Comparison of ENCODE assay signal across 8 cellular contexts in genomic region chr1:172818841-172819527, GRCh38.
A peak's percentile ranks its signal among the peaks of the same experiment; 100 is the strongest.
DNase-seq lines count a peak whose midpoint lies in the region; ATAC-seq and TF ChIP-seq lines count a peak whose summit lies in the region.

No MANE protein-coding gene starts in this region.

- peak overlapping the region; percentile 83 for H2AFZ ChIP-seq in OCI-LY7 (ENCODE audit: low read length)

- TF ChIP-seq CTCF in OCI-LY7 (conservative IDR thresholded peaks at IDR 0.05; ENCODE audit: low read length) (no peak), esophagus squamous epithelium (IDR thresholded peaks at IDR 0.05) (no peak), vagina (IDR thresholded peaks at IDR 0.05) (no peak)

- H3K27ac ChIP-seq in OCI-LY7 (ENCODE audit: low read depth, low read length, poor library complexity, severe bottlenecking) (peak overlapping the region; percentile 88), esophagus squamous epithelium (peak overlapping the region in 2 of 4 donors; percentile 57 to 69), vagina (no peak overlapping the region)

- WGBS in esophagus squamous epithelium, 2 donors: 61 to 78% methylated on average over 6 of the region's 6 CpGs

- peaks cover 11% of the 10 kb centered on the region; the same call in 1 of the 2 replicates for H3K9me3 ChIP-seq in OCI-LY7 (ENCODE audit: low read length)
- no peaks in the 10 kb centered on the region for H3K9me3 ChIP-seq in esophagus squamous epithelium
- no peaks in the 10 kb centered on the region for H3K9me3 ChIP-seq in vagina

- H3K27me3 ChIP-seq in esophagus squamous epithelium (no peaks in the 10 kb centered on the region), vagina (no peaks in the 10 kb centered on the region)

- TF ChIP-seq POLR2A in esophagus squamous epithelium (IDR thresholded peaks at IDR 0.05) (no peak), vagina (IDR thresholded peaks at IDR 0.05) (no peak)

- peak overlapping the region; percentile 79 for H3K4me2 ChIP-seq in OCI-LY7 (ENCODE audit: low read length)

- H3K79me2 ChIP-seq in OCI-LY7 (ENCODE audit: insufficient read depth, low read depth, low read length): no peaks in the 10 kb centered on the region

- H4K20me1 ChIP-seq in OCI-LY7 (ENCODE audit: insufficient read depth, low read length): no peaks in the 10 kb centered on the region

- CTCF ChIA-PET in OCI-LY7 (lab: Charles Lee; ENCODE audit: unreplicated experiment): no interaction called here

- DNase-seq in OCI-LY7 (ENCODE audit: low spot score) (peak; percentile 91), esophagus squamous epithelium (lab: John Stamatoyannopoulos, UW) (peak; percentile 10), DMS53 treated with DMSO at 0.1 percent for 48 hours (lab: John Stamatoyannopoulos, UW; ENCODE audit: unreplicated experiment) (no peak), occipital lobe (lab: John Stamatoyannopoulos, UW) (no peak), vagina (ENCODE audit: extremely low spot score in 2 of 2) (no peak)
- peak; percentile 53 for DNase-seq in stimulated activated naive CD4-positive, alpha-beta T cell treated with Interleukin-2 at 50 U/mL for 16 hours (lab: John Stamatoyannopoulos, UW)

- H3K9me2 ChIP-seq in OCI-LY7 (ENCODE audit: insufficient read depth, low read length): no peaks in the 10 kb centered on the region

- H3K36me3 ChIP-seq in OCI-LY7 (ENCODE audit: insufficient read depth, low read length): peaks cover 3% of the 10 kb centered on the region; the same call in 1 of the 2 replicates
- no peaks in the 10 kb centered on the region for H3K36me3 ChIP-seq in esophagus squamous epithelium
- no peaks in the 10 kb centered on the region for H3K36me3 ChIP-seq in vagina

- BruUV-seq in OCI-LY7 (replicated peaks; lab: Mats Ljungman, UMichigan): no TSS peak

- H3K4me1 ChIP-seq in OCI-LY7 (ENCODE audit: insufficient read depth, low read length, poor library complexity, severe bottlenecking) (peaks cover 53% of the 10 kb centered on the region), esophagus squamous epithelium (peaks cover 0 to 8% (median 2%) of the 10 kb centered on the region in 3 donors), vagina (no peaks in the 10 kb centered on the region)

- peak; percentile 89 for ATAC-seq in GM18867 (IDR thresholded peaks at IDR 0.05; ENCODE audit: unreplicated experiment)
- peak; percentile 88 for ATAC-seq in HG02763 (IDR thresholded peaks at IDR 0.05; ENCODE audit: unreplicated experiment)

- H3K4me3 ChIP-seq in OCI-LY7 (ENCODE audit: low read depth, low read length, poor library complexity, severe bottlenecking) (peak overlapping the region; percentile 59), esophagus squamous epithelium (no peak overlapping the region), vagina (no peak overlapping the region)

- intact Hi-C loops in OCI-LY7 (cut with micrococcal nuclease; ENCODE audit: unreplicated experiment) (loop anchor here (1.0 to 5.0 kb wide), 6 partner anchors 36 to 658 kb away; partner anchors contain the start of genes PRDX6 and SUCO), esophagus squamous epithelium (cut with DNase I) (no loop called here), vagina (cut with DNase I) (no loop called here)

- POLR2A ChIA-PET in OCI-LY7 (lab: Charles Lee): interaction anchor here (0.6 to 2.3 kb wide), 13 partner anchors 9 to 618 kb away, joined by 3 to 15 read pairs (median 4); no protein-coding TSS in a partner anchor

Comparison
In these comparisons a context has a peak if more than half of its experiments do, and no peak if none do; other contexts are left out.
1. DNase-seq: peak in OCI-LY7 (single experiment), esophagus squamous epithelium (single experiment) and stimulated activated naive CD4-positive, alpha-beta T cell treated with Interleukin-2 at 50 U/mL for 16 hours (single experiment); none in DMS53 treated with DMSO at 0.1 percent for 48 hours (single experiment), occipital lobe (single experiment) and vagina (0 of 2).